Comparison of ENCODE assay signal across 2 cellular contexts in the genomic region with DNA sequence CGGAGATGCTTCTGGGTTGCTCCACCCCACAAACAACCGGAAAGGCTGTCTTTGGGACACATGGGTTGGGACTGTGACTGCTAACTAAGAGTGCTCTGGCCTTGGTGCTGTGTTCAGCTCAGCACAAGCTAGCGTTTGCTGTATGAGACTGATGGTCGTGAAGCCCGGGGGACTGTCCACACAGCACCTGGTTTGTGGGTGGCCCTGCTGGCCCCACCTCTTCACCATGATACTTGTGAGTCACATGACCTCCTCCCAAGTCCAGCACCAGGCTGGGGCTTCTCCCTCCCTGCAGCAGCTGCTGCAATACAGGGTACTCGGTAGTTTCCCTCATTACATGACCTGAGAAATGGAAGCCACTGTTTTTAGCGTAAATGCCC.
TF ChIP-seq lines count a peak whose summit lies in the region.

No MANE protein-coding gene starts in this region.

TF ChIP-seq in GM23338, 12 proteins besides CTCF, POLR2A, EP300 and RAD21 (continued from another document):
- TF ChIP-seq, protein P1, sequence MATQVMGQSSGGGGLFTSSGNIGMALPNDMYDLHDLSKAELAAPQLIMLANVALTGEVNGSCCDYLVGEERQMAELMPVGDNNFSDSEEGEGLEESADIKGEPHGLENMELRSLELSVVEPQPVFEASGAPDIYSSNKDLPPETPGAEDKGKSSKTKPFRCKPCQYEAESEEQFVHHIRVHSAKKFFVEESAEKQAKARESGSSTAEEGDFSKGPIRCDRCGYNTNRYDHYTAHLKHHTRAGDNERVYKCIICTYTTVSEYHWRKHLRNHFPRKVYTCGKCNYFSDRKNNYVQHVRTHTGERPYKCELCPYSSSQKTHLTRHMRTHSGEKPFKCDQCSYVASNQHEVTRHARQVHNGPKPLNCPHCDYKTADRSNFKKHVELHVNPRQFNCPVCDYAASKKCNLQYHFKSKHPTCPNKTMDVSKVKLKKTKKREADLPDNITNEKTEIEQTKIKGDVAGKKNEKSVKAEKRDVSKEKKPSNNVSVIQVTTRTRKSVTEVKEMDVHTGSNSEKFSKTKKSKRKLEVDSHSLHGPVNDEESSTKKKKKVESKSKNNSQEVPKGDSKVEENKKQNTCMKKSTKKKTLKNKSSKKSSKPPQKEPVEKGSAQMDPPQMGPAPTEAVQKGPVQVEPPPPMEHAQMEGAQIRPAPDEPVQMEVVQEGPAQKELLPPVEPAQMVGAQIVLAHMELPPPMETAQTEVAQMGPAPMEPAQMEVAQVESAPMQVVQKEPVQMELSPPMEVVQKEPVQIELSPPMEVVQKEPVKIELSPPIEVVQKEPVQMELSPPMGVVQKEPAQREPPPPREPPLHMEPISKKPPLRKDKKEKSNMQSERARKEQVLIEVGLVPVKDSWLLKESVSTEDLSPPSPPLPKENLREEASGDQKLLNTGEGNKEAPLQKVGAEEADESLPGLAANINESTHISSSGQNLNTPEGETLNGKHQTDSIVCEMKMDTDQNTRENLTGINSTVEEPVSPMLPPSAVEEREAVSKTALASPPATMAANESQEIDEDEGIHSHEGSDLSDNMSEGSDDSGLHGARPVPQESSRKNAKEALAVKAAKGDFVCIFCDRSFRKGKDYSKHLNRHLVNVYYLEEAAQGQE (IDR thresholded peaks at IDR 0.05; ENCODE audit: unreplicated experiment): no peak
- TF ChIP-seq ZNF114 (CRISPR knock-in tag; IDR thresholded peaks at IDR 0.05): no peak
- TF ChIP-seq STAT1 (IDR thresholded peaks at IDR 0.05; ENCODE audit: unreplicated experiment): no peak
- no peak for TF ChIP-seq ZNF331 (CRISPR knock-in tag; IDR thresholded peaks at IDR 0.05; ENCODE audit: low read depth)
- no peak for TF ChIP-seq EZH2 (IDR thresholded peaks at IDR 0.05; ENCODE audit: low read depth, unreplicated experiment)
- TF ChIP-seq EZH2phosphoT487 (IDR thresholded peaks at IDR 0.05; ENCODE audit: unreplicated experiment): no peak
- no peak for TF ChIP-seq POLR2AphosphoS5 (IDR thresholded peaks at IDR 0.05; ENCODE audit: low read depth)
- TF ChIP-seq CREB1 (CRISPR knock-in tag; IDR thresholded peaks at IDR 0.05; ENCODE audit: low read depth): no peak
- TF ChIP-seq, protein P2, sequence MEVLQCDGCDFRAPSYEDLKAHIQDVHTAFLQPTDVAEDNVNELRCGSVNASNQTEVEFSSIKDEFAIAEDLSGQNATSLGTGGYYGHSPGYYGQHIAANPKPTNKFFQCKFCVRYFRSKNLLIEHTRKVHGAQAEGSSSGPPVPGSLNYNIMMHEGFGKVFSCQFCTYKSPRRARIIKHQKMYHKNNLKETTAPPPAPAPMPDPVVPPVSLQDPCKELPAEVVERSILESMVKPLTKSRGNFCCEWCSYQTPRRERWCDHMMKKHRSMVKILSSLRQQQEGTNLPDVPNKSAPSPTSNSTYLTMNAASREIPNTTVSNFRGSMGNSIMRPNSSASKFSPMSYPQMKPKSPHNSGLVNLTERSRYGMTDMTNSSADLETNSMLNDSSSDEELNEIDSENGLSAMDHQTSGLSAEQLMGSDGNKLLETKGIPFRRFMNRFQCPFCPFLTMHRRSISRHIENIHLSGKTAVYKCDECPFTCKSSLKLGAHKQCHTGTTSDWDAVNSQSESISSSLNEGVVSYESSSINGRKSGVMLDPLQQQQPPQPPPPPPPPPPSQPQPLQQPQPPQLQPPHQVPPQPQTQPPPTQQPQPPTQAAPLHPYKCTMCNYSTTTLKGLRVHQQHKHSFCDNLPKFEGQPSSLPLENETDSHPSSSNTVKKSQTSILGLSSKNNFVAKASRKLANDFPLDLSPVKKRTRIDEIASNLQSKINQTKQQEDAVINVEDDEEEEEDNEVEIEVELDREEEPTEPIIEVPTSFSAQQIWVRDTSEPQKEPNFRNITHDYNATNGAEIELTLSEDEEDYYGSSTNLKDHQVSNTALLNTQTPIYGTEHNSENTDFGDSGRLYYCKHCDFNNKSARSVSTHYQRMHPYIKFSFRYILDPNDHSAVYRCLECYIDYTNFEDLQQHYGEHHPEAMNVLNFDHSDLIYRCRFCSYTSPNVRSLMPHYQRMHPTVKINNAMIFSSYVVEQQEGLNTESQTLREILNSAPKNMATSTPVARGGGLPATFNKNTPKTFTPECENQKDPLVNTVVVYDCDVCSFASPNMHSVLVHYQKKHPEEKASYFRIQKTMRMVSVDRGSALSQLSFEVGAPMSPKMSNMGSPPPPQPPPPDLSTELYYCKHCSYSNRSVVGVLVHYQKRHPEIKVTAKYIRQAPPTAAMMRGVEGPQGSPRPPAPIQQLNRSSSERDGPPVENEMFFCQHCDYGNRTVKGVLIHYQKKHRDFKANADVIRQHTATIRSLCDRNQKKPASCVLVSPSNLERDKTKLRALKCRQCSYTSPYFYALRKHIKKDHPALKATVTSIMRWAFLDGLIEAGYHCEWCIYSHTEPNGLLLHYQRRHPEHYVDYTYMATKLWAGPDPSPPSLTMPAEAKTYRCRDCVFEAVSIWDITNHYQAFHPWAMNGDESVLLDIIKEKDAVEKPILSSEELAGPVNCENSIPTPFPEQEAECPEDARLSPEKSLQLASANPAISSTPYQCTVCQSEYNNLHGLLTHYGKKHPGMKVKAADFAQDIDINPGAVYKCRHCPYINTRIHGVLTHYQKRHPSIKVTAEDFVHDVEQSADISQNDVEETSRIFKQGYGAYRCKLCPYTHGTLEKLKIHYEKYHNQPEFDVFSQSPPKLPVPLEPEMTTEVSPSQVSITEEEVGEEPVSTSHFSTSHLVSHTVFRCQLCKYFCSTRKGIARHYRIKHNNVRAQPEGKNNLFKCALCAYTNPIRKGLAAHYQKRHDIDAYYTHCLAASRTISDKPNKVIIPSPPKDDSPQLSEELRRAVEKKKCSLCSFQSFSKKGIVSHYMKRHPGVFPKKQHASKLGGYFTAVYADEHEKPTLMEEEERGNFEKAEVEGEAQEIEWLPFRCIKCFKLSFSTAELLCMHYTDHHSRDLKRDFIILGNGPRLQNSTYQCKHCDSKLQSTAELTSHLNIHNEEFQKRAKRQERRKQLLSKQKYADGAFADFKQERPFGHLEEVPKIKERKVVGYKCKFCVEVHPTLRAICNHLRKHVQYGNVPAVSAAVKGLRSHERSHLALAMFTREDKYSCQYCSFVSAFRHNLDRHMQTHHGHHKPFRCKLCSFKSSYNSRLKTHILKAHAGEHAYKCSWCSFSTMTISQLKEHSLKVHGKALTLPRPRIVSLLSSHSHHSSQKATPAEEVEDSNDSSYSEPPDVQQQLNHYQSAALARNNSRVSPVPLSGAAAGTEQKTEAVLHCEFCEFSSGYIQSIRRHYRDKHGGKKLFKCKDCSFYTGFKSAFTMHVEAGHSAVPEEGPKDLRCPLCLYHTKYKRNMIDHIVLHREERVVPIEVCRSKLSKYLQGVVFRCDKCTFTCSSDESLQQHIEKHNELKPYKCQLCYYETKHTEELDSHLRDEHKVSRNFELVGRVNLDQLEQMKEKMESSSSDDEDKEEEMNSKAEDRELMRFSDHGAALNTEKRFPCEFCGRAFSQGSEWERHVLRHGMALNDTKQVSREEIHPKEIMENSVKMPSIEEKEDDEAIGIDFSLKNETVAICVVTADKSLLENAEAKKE (CRISPR knock-in tag; IDR thresholded peaks at IDR 0.05): no peak
- TF ChIP-seq JUNB (IDR thresholded peaks at IDR 0.05; ENCODE audit: unreplicated experiment): no peak

TF ChIP-seq in K562, 482 proteins besides CTCF, POLR2A, EP300 and RAD21 (continued from another document and continues in another):
- TF ChIP-seq SIN3A (IDR thresholded peaks at IDR 0.05; ENCODE audit: borderline replicate concordance in 2 of 2, control insufficient read depth in 1 of 2, low read depth in 2 of 2, low read length in 2 of 2): peak in 1 of 2 experiments; percentile 8; a peak in 1 of 4 replicates
- TF ChIP-seq, protein P3, sequence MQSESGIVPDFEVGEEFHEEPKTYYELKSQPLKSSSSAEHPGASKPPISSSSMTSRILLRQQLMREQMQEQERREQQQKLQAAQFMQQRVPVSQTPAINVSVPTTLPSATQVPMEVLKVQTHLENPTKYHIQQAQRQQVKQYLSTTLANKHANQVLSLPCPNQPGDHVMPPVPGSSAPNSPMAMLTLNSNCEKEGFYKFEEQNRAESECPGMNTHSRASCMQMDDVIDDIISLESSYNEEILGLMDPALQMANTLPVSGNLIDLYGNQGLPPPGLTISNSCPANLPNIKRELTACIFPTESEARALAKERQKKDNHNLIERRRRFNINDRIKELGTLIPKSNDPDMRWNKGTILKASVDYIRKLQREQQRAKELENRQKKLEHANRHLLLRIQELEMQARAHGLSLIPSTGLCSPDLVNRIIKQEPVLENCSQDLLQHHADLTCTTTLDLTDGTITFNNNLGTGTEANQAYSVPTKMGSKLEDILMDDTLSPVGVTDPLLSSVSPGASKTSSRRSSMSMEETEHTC (IDR thresholded peaks at IDR 0.05): 0 out of 2 replicates have a peak, but pooled peaks have one; percentile 28
- 0 out of 6 replicates have a peak, but pooled peaks of 1 of the 3 experiments have one; percentile 32 for TF ChIP-seq ZBTB11 (CRISPR knock-in tag; IDR thresholded peaks at IDR 0.05)
- TF ChIP-seq MYC (IDR thresholded peaks at IDR 0.05; ENCODE audit: low read depth, low read length): no peak
- TF ChIP-seq MYC (CRISPR knock-in tag; IDR thresholded peaks at IDR 0.05; ENCODE audit: borderline replicate concordance, low read depth): no peak
- TF ChIP-seq VEZF1 (CRISPR knock-in tag; IDR thresholded peaks at IDR 0.05): peak; percentile 60
- TF ChIP-seq, protein P4, sequence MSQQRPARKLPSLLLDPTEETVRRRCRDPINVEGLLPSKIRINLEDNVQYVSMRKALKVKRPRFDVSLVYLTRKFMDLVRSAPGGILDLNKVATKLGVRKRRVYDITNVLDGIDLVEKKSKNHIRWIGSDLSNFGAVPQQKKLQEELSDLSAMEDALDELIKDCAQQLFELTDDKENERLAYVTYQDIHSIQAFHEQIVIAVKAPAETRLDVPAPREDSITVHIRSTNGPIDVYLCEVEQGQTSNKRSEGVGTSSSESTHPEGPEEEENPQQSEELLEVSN (IDR thresholded peaks at IDR 0.05; ENCODE audit: borderline replicate concordance in 1 of 2, extremely low read depth in 1 of 2, insufficient read depth in 1 of 2, insufficient read length in 1 of 2, low read depth in 1 of 2, low read length in 1 of 2, poor library complexity in 1 of 2, severe bottlenecking in 1 of 2): peak in 1 of 2 experiments; percentile 34
- no peak for TF ChIP-seq ARID4B (CRISPR knock-in tag; IDR thresholded peaks at IDR 0.05)
- peak; percentile 97 for TF ChIP-seq TOE1 (IDR thresholded peaks at IDR 0.05; ENCODE audit: borderline replicate concordance)
- TF ChIP-seq TOE1 (CRISPR knock-in tag; IDR thresholded peaks at IDR 0.05; ENCODE audit: borderline replicate concordance, low read depth): no peak
- peak; percentile 92 for TF ChIP-seq RAD51 (IDR thresholded peaks at IDR 0.05; ENCODE audit: borderline replicate concordance, low read depth)
- TF ChIP-seq FOXJ2 (tag; IDR thresholded peaks at IDR 0.05): peak; percentile 39; the same call in 1 of the 2 replicates
- no peak for TF ChIP-seq HMG20A (CRISPR knock-in tag; conservative IDR thresholded peaks at IDR 0.05)
- 0 out of 2 replicates have a peak, but pooled peaks have one; percentile 57 for TF ChIP-seq ZNF766 (CRISPR knock-in tag; conservative IDR thresholded peaks at IDR 0.05)
- TF ChIP-seq ZNF780A (CRISPR knock-in tag; IDR thresholded peaks at IDR 0.05): no peak
